8 cellular contexts compared by ENCODE assay signal in genomic region chr3:130894130-130894872, GRCh38. TPM values are rescaled to one million over a fixed set of nuclear protein-coding genes. Genes with fewer than 3 reads are reported as not detected.
A peak's percentile ranks its signal among the peaks of the same experiment; 100 is the strongest.
DNase-seq lines count a peak whose midpoint lies in the region; ATAC-seq, FAIRE-seq and TF ChIP-seq lines count a peak whose summit lies in the region.

No MANE protein-coding gene starts in this region.

- CTCF ChIA-PET in CD8-positive, alpha-beta T cell (lab: Charles Lee): interaction anchor here (1.2 to 4.6 kb wide), 4 partner anchors 134 to 618 kb away, joined by 3 to 42 read pairs (median 4); no protein-coding TSS in a partner anchor

- peaks cover 45% of the 10 kb centered on the region for H3K4me1 Mint-ChIP-seq in CD8-positive, alpha-beta T cell (ENCODE audit: low read depth)
- peaks cover 42% of the 10 kb centered on the region for H3K4me1 Mint-ChIP-seq in chondrocyte (ENCODE audit: low read depth)

- H3K27me3 ChIP-seq in CD8-positive, alpha-beta T cell (ENCODE audit: insufficient read depth, low read length): no peaks in the 10 kb centered on the region

- H3K9me3 ChIP-seq in CD8-positive, alpha-beta T cell (ENCODE audit: low read length): no peaks in the 10 kb centered on the region

- peak overlapping the region; percentile 80 for H3K4me3 ChIP-seq in CD8-positive, alpha-beta T cell (ENCODE audit: low read depth, low read length)

- peaks cover 13% of the 10 kb centered on the region for H3K36me3 Mint-ChIP-seq in CD8-positive, alpha-beta T cell
- H3K36me3 Mint-ChIP-seq in chondrocyte (ENCODE audit: low read depth): no peaks in the 10 kb centered on the region

- intact Hi-C loops in CD8-positive, alpha-beta T cell (cut with DNase I, micrococcal nuclease): loop anchor here (1.0 to 10.0 kb wide), 6 partner anchors 133 to 1828 kb away; partner anchors contain the start of genes NUDT16 (in 2 of the 2), ASTE1 (in 1 of the 2), NEK11 (in 1 of the 2) and NPHP3 (in 1 of the 2)

- no peaks in the 10 kb centered on the region for H3K36me3 ChIP-seq in CD8-positive, alpha-beta T cell (ENCODE audit: insufficient read depth, low read length)

- POLR2A ChIA-PET in CD8-positive, alpha-beta T cell (lab: Charles Lee): interaction anchor here (0.7 to 2.2 kb wide), 8 partner anchors 9 to 1523 kb away, joined by 3 to 17 read pairs (median 4); partner anchors contain the start of genes ASTE1, DNAJC13 and NEK11

- H3K9me3 Mint-ChIP-seq in CD8-positive, alpha-beta T cell: no peaks in the 10 kb centered on the region
- H3K9me3 Mint-ChIP-seq in chondrocyte (ENCODE audit: low read depth): no peaks in the 10 kb centered on the region

- H3K27me3 Mint-ChIP-seq in CD8-positive, alpha-beta T cell (ENCODE audit: low read depth): no peaks in the 10 kb centered on the region
- H3K27me3 Mint-ChIP-seq in chondrocyte (ENCODE audit: low read depth): no peaks in the 10 kb centered on the region

- peak; percentile 32 for ATAC-seq in CD8-positive, alpha-beta T cell
- ATAC-seq in GM19455 (IDR thresholded peaks at IDR 0.05; ENCODE audit: unreplicated experiment): peak; percentile 18
- peak; percentile 43 for ATAC-seq in left lobe of liver

- peak overlapping the region; percentile 98 for H3K4me3 Mint-ChIP-seq in CD8-positive, alpha-beta T cell
- H3K4me3 Mint-ChIP-seq in chondrocyte (ENCODE audit: unreplicated experiment): peak overlapping the region; percentile 84

- DNase-seq in CD8-positive, alpha-beta T cell: peak in 6 of 7 experiments; percentile 3 to 59 (median 39)
- DNase-seq in HTR-8/SVneo (ENCODE audit: insufficient read length, low spot score) (peak; percentile 10), chondrocyte (ENCODE audit: low spot score) (no peak), left lobe of liver (ENCODE audit: low spot score) (peak; percentile 62), NCI-H446 treated with DMSO at 0.1 percent for 48 hours (lab: John Stamatoyannopoulos, UW) (no peak)
- DNase-seq in stimulated activated CD4-positive, alpha-beta T cell treated with anti-CD3 and anti-CD28 coated beads, Interleukin-2, amount 100 ng/mL, for 4 hours (ENCODE audit: low read depth): peak; percentile 6

- FAIRE-seq in HTR-8/SVneo (lab: Jason Lieb, UNC): no peak

- peak overlapping the region; percentile 87 for H3K27ac ChIP-seq in CD8-positive, alpha-beta T cell (ENCODE audit: low read depth, low read length)
- peak overlapping the region; percentile 97 for H3K27ac ChIP-seq in VCaP

- no peak for TF ChIP-seq CTCF in CD8-positive, alpha-beta T cell (IDR thresholded peaks at IDR 0.05)
- TF ChIP-seq CTCF in VCaP (conservative IDR thresholded peaks at IDR 0.05) (no peak), chondrocyte (IDR thresholded peaks at IDR 0.05) (peak; percentile 49)

- H3K27ac Mint-ChIP-seq in CD8-positive, alpha-beta T cell: peak overlapping the region; percentile 99
- H3K27ac Mint-ChIP-seq in chondrocyte (ENCODE audit: unreplicated experiment): peak overlapping the region; percentile 81

- H3K4me1 ChIP-seq in CD8-positive, alpha-beta T cell (ENCODE audit: insufficient read depth, low read length): peaks cover 27% of the 10 kb centered on the region

RNA-seq across cellular contexts. Expression of gene ATP2C1, which starts 0.4 kb away (rescaled TPM):
- total RNA-seq in CD8-positive, alpha-beta T cell: 10 to 100 TPM; 35.0 to 39.0 TPM
- total RNA-seq in chondrocyte (62.5 to 79.8 TPM (median 64.3 TPM) in 3 replicates), left lobe of liver (21.4 TPM)

Comparison
In these comparisons a context has a peak if more than half of its experiments do, and no peak if none do; other contexts are left out.
1. DNase-seq: peak in CD8-positive, alpha-beta T cell (6 of 7), HTR-8/SVneo (single experiment), left lobe of liver (single experiment) and stimulated activated CD4-positive, alpha-beta T cell treated with anti-CD3 and anti-CD28 coated beads, Interleukin-2, amount 100 ng/mL, for 4 hours (single experiment); none in chondrocyte (single experiment) and NCI-H446 treated with DMSO at 0.1 percent for 48 hours (single experiment).
2. Peak in every context shown above with its lines, with median percentiles within 50 percentile points of each other: ATAC-seq.